ENCODE assay signal across 1 cellular context in genomic region chr9:128254855-128255759, GRCh38.
A peak's percentile ranks its signal among the peaks of the same experiment; 100 is the strongest.
TF ChIP-seq lines count a peak whose summit lies in the region.

No MANE protein-coding gene starts in this region.

TF ChIP-seq in SK-N-SH, 30 proteins besides CTCF, POLR2A, EP300 and RAD21 (continued from another document):
- no peak for TF ChIP-seq USF2 (IDR thresholded peaks at IDR 0.05; ENCODE audit: borderline replicate concordance, low read depth, low read length)
- TF ChIP-seq CHD2 (IDR thresholded peaks at IDR 0.05; ENCODE audit: low read length, partially characterized antibody), result no peak
- TF ChIP-seq GABPA (IDR thresholded peaks at IDR 0.05; ENCODE audit: low read depth), result no peak
- TF ChIP-seq MEF2A (IDR thresholded peaks at IDR 0.05; ENCODE audit: borderline replicate concordance, low read depth), result no peak
- no peak for TF ChIP-seq FOXJ3 (CRISPR knock-in tag; IDR thresholded peaks at IDR 0.05)
- TF ChIP-seq SIN3A (IDR thresholded peaks at IDR 0.05; ENCODE audit: borderline replicate concordance, low read depth, low read length), result no peak
- peak; percentile 43; the same call in 1 of the 2 replicates for TF ChIP-seq SMC3 (IDR thresholded peaks at IDR 0.05; ENCODE audit: low read depth, low read length)
- peak; percentile 50; the same call in 1 of the 2 replicates for TF ChIP-seq MXI1 (IDR thresholded peaks at IDR 0.05; ENCODE audit: low read depth, low read length)
- TF ChIP-seq ZBTB33 (IDR thresholded peaks at IDR 0.05; ENCODE audit: borderline replicate concordance, low read depth), result no peak
- no peak for TF ChIP-seq JUND (IDR thresholded peaks at IDR 0.05)
- peak; percentile 12; the same call in 1 of the 2 replicates for TF ChIP-seq POLR2AphosphoS5 (IDR thresholded peaks at IDR 0.05; ENCODE audit: low read depth, low read length)
- TF ChIP-seq USF1 (IDR thresholded peaks at IDR 0.05; ENCODE audit: borderline replicate concordance, low read depth), result no peak
- no peak for TF ChIP-seq FOXM1 (IDR thresholded peaks at IDR 0.05; ENCODE audit: low read depth)
- TF ChIP-seq NRF1 (IDR thresholded peaks at IDR 0.05; ENCODE audit: low read depth, low read length), result no peak
